8 cellular contexts compared by ENCODE assay signal in the genomic region with DNA sequence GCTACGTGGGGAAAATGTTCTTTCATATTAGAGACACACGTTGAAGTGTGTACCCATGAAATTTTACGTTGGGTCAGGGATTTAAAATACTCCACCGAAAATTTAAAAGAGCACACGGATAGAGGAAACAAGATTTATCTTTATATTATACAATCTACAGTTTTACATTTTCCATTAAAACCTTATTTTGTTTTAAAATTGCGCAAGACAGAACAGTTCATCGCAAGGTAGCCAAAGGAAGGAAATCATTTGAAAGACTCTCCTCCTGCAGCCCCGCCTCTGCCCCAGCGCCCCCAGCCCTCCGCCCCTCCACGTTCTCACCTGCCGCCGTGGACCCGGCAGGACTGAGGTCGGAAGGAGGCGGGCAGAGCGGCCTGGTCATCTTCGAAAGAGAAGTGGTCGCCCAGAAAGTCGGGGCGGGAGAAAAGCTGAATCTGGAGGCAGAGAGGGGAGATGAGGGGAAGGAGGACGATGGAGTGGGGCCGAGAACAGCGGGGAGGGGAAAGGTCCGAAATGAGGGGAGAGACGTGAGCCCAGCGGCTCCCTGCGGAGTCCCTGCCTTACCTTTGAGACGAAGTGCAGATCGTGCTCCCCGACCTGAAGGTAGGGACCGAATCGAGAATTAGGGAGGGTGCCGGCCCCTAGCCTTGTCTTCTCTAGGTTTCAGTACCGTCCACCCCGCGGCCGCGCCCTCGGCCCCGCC. TPM values are rescaled to one million over a fixed set of nuclear protein-coding genes. Genes with fewer than 3 reads are reported as not detected.
A peak's percentile ranks its signal among the peaks of the same experiment; 100 is the strongest.
DNase-seq lines count a peak whose midpoint lies in the region; ATAC-seq and TF ChIP-seq lines count a peak whose summit lies in the region.

No MANE protein-coding gene starts in this region.

- H3K4me1 Mint-ChIP-seq in activated B cell treated with CpG ODN at 0.5 μM for 24 hours (peaks cover 12% of the 10 kb centered on the region), Caco-2 (ENCODE audit: low read depth, unreplicated experiment) (no peaks in the 10 kb centered on the region)
- peaks cover 20% of the 10 kb centered on the region for H3K4me1 Mint-ChIP-seq in stimulated activated memory B cell treated with anti-CD40 and anti-IgM and Interleukin-4, amounts not matched to agents 10 μg/mL and 1 μg/mL and 100 μg/mL, for 72 hours

- peak; percentile 49 for DNase-seq in activated CD8-positive, alpha-beta memory T cell treated with anti-CD3 and anti-CD28 coated beads, Interleukin-2, amount 50 U/mL, for 24 hours (ENCODE audit: extremely low read depth)
- DNase-seq in activated CD8-positive, alpha-beta memory T cell treated with anti-CD3 and anti-CD28 coated beads for 24 hours: no peak
- no peak for DNase-seq in activated B cell treated with CpG ODN at 0.5 μM for 24 hours
- DNase-seq in RPMI8226: no peak
- no peak for DNase-seq in AG08396 (ENCODE audit: low spot score)
- DNase-seq in Caco-2: no peak

- CTCF ChIA-PET in activated B cell treated with CpG ODN at 0.5 μM for 24 hours (lab: Charles Lee): interaction anchor here (0.9 to 1.2 kb wide), 2 partner anchors 14 to 82 kb away, joined by 3 read pairs; no protein-coding TSS in a partner anchor
- CTCF ChIA-PET in Caco-2 (lab: Charles Lee): no interaction called here

- no TSS peak for BruUV-seq in Caco-2 (replicated peaks; lab: Mats Ljungman, UMichigan)

- H3K27me3 Mint-ChIP-seq in activated B cell treated with CpG ODN at 0.5 μM for 24 hours (no peaks in the 10 kb centered on the region), Caco-2 (ENCODE audit: insufficient read depth, unreplicated experiment) (no peaks in the 10 kb centered on the region)
- no peaks in the 10 kb centered on the region for H3K27me3 Mint-ChIP-seq in stimulated activated memory B cell treated with anti-CD40 and anti-IgM and Interleukin-4, amounts not matched to agents 10 μg/mL and 1 μg/mL and 100 μg/mL, for 72 hours

- POLR2A ChIA-PET in activated B cell treated with CpG ODN at 0.5 μM for 24 hours (lab: Charles Lee): interaction anchor here (2.4 kb wide), 1 partner anchor 47 kb away, joined by 8 read pairs; no protein-coding TSS in a partner anchor
- POLR2A ChIA-PET in Caco-2 (lab: Charles Lee): interaction anchor here (0.6 kb wide), 1 partner anchor 32 kb away, joined by 3 read pairs; no protein-coding TSS in a partner anchor

- no peak for TF ChIP-seq CTCF in activated B cell treated with CpG ODN at 0.5 μM for 24 hours (IDR thresholded peaks at IDR 0.05)
- TF ChIP-seq CTCF in Caco-2 (IDR thresholded peaks at IDR 0.05; ENCODE audit: insufficient read depth in 1 of 2, low read depth in 1 of 2, low read length in 1 of 2, severe bottlenecking in 1 of 2, unreplicated experiment in 1 of 2): no peak

- H3K27ac Mint-ChIP-seq in activated B cell treated with CpG ODN at 0.5 μM for 24 hours (peak overlapping the region; percentile 41), Caco-2 (ENCODE audit: unreplicated experiment) (no peak overlapping the region)
- H3K27ac Mint-ChIP-seq in stimulated activated memory B cell treated with anti-CD40 and anti-IgM and Interleukin-4, amounts not matched to agents 10 μg/mL and 1 μg/mL and 100 μg/mL, for 72 hours: peak overlapping the region; percentile 44

- ATAC-seq in activated B cell treated with CpG ODN at 0.5 μM for 24 hours (ENCODE audit: low read depth): peak; percentile 7
- no peak for ATAC-seq in stimulated activated memory B cell treated with anti-CD40 and anti-IgM and Interleukin-4, amounts not matched to agents 10 μg/mL and 1 μg/mL and 100 μg/mL, for 72 hours

- peak overlapping the region; percentile 91 for H3K4me3 Mint-ChIP-seq in activated B cell treated with CpG ODN at 0.5 μM for 24 hours
- peak overlapping the region; percentile 85 for H3K4me3 Mint-ChIP-seq in stimulated activated memory B cell treated with anti-CD40 and anti-IgM and Interleukin-4, amounts not matched to agents 10 μg/mL and 1 μg/mL and 100 μg/mL, for 72 hours
- H3K4me3 Mint-ChIP-seq in Caco-2 (ENCODE audit: unreplicated experiment): no peak overlapping the region

- H3K27me3 ChIP-seq in Caco-2 (replicated peaks; ENCODE audit: control insufficient read depth, insufficient read depth, low read length): no peaks in the 10 kb centered on the region

- H3K36me3 Mint-ChIP-seq in activated B cell treated with CpG ODN at 0.5 μM for 24 hours (ENCODE audit: low read depth) (no peaks in the 10 kb centered on the region), Caco-2 (ENCODE audit: insufficient read depth, unreplicated experiment) (peaks cover 71% of the 10 kb centered on the region)
- no peaks in the 10 kb centered on the region for H3K36me3 Mint-ChIP-seq in stimulated activated memory B cell treated with anti-CD40 and anti-IgM and Interleukin-4, amounts not matched to agents 10 μg/mL and 1 μg/mL and 100 μg/mL, for 72 hours

- H3K4me3 ChIP-seq in iPS-11a (ENCODE audit: low read depth, low read length) (peak overlapping the region; percentile 81), Caco-2 (ENCODE audit: low read depth, low read length) (no peak overlapping the region)

- no peaks in the 10 kb centered on the region for H3K9me3 Mint-ChIP-seq in activated B cell treated with CpG ODN at 0.5 μM for 24 hours
- H3K9me3 Mint-ChIP-seq in stimulated activated memory B cell treated with anti-CD40 and anti-IgM and Interleukin-4, amounts not matched to agents 10 μg/mL and 1 μg/mL and 100 μg/mL, for 72 hours: no peaks in the 10 kb centered on the region
- no peaks in the 10 kb centered on the region for H3K9me3 Mint-ChIP-seq in Caco-2 (ENCODE audit: unreplicated experiment)

- H3K36me3 ChIP-seq in Caco-2 (ENCODE audit: control insufficient read depth, insufficient read depth, low read length): peaks cover 4% of the 10 kb centered on the region; the same call in 1 of the 2 replicates

- no peaks in the 10 kb centered on the region for H3K9me3 ChIP-seq in Caco-2

- intact Hi-C loops in activated B cell treated with CpG ODN at 0.5 μM for 24 hours (cut with micrococcal nuclease) (no loop called here), Caco-2 (cut with micrococcal nuclease; ENCODE audit: unreplicated experiment) (no loop called here)

- H3K4me1 ChIP-seq in Caco-2: no peaks in the 10 kb centered on the region

RNA-seq across cellular contexts. Expression of a gene that starts 18.0 kb away (rescaled TPM):
- total RNA-seq in activated B cell treated with CpG ODN at 0.5 μM for 24 hours (0.27 and 0.86 TPM in 2 replicates), Caco-2 (2022) (63.3 and 66.1 TPM in 2 replicates)

RNA-seq across cellular contexts. Expression of a gene that starts 18.2 kb away (rescaled TPM):
- total RNA-seq in activated B cell treated with CpG ODN at 0.5 μM for 24 hours (449 and 499 TPM in 2 replicates), Caco-2 (2022) (not detected in 2 replicates)

RNA-seq across cellular contexts. Expression of a gene that starts 29.5 kb away (rescaled TPM):
- total RNA-seq in activated B cell treated with CpG ODN at 0.5 μM for 24 hours: 35.5 and 36.9 TPM in 2 replicates
- total RNA-seq in Caco-2 (2022): 12.5 TPM in 2 replicates

RNA-seq across cellular contexts. Expression of a gene that starts 36.6 kb away (rescaled TPM):
- total RNA-seq in activated B cell treated with CpG ODN at 0.5 μM for 24 hours (not detected in 2 replicates), Caco-2 (2022) (not detected in 2 replicates)

RNA-seq across cellular contexts. Expression of a gene that starts 56.0 kb away (rescaled TPM):
- total RNA-seq in activated B cell treated with CpG ODN at 0.5 μM for 24 hours (265 and 285 TPM in 2 replicates), Caco-2 (2022) (73.4 and 74.3 TPM in 2 replicates)

Comparison
In these comparisons a context has a peak if more than half of its experiments do, and no peak if none do; other contexts are left out.
1. RNA of a gene that starts 18.0 kb away (total RNA-seq): 63.3 to 66.1 TPM in Caco-2; 0.27 to 0.86 TPM in activated B cell treated with CpG ODN at 0.5 μM for 24 hours; every median in the first group is over 10 times any median in the second.
2. RNA of a gene that starts 18.2 kb away (total RNA-seq): 449 to 499 TPM in activated B cell treated with CpG ODN at 0.5 μM for 24 hours; not detected in Caco-2; every median in the first group is over 100 times any median in the second.